1 cellular context compared by ENCODE assay signal in genomic region chrX:69128573-69128972, GRCh38.
TF ChIP-seq lines count a peak whose summit lies in the region.

No MANE protein-coding gene starts in this region.

TF ChIP-seq in GM23338, 12 proteins besides CTCF, POLR2A, EP300 and RAD21 (continued from another document):
- TF ChIP-seq REST (IDR thresholded peaks at IDR 0.05; ENCODE audit: unreplicated experiment) (no peak), ZNF114 (CRISPR knock-in tag; IDR thresholded peaks at IDR 0.05) (no peak), CREB1 (CRISPR knock-in tag; IDR thresholded peaks at IDR 0.05; ENCODE audit: low read depth) (no peak), POLR2AphosphoS5 (IDR thresholded peaks at IDR 0.05; ENCODE audit: low read depth) (no peak), JUNB (IDR thresholded peaks at IDR 0.05; ENCODE audit: unreplicated experiment) (no peak), ZNF331 (CRISPR knock-in tag; IDR thresholded peaks at IDR 0.05; ENCODE audit: low read depth) (no peak), STAT1 (IDR thresholded peaks at IDR 0.05; ENCODE audit: unreplicated experiment) (no peak), ETS1 (IDR thresholded peaks at IDR 0.05) (no peak), ZNF462 (CRISPR knock-in tag; IDR thresholded peaks at IDR 0.05) (no peak)
